In genomic region chr16:86797700-86798099, GRCh38 we compare ENCODE assay signal across 22 cellular contexts.
"Had no signal": no experiment of that assay in that cellular context is flagged by ENCODE, and none has a peak within 500 bp of the region (broad histone marks: within the 10 kb centered on the region; RNA-seq: fewer than 3 reads in every experiment).

No MANE protein-coding gene starts in this region.

- H3K4me1 Mint-ChIP-seq: immature natural killer cell, naive B cell had no signal

- H3K36me3 Mint-ChIP-seq: immature natural killer cell, mesothelial cell of epicardium, naive B cell had no signal

- H3K4me1 ChIP-seq: esophagus muscularis mucosa, foreskin keratinocyte, gastroesophageal sphincter, heart left ventricle, left lung, lower lobe of right lung had no signal

- H3K9me3 ChIP-seq: esophagus muscularis mucosa, gastroesophageal sphincter, heart left ventricle, left lung, lower lobe of right lung, mucosa of descending colon had no signal

- H3K4me3 Mint-ChIP-seq: immature natural killer cell, mesothelial cell of epicardium, naive B cell had no signal

- H3K27ac Mint-ChIP-seq: immature natural killer cell, mesothelial cell of epicardium, naive B cell had no signal

- H3K9me3 Mint-ChIP-seq: immature natural killer cell, mesothelial cell of epicardium had no signal

- H3K27ac ChIP-seq: coronary artery, dorsolateral prefrontal cortex, epithelial cell of prostate, esophagus muscularis mucosa, foreskin keratinocyte, gastroesophageal sphincter, heart left ventricle, hepatocyte, left lung, lower lobe of right lung had no signal

- DNase-seq: dermis blood vessel endothelial cell; dorsolateral prefrontal cortex; effector CD4-positive, alpha-beta T cell; effector memory CD4-positive, alpha-beta T cell; erythroblast; foreskin keratinocyte; heart left ventricle; hypothalamus; immature natural killer cell; left cardiac atrium; left lung; left ventricle myocardium superior; lower lobe of right lung; mesenchymal stem cell; mucosa of descending colon; naive B cell had no signal

- H3K36me3 ChIP-seq: esophagus muscularis mucosa, gastroesophageal sphincter, heart left ventricle, left lung, lower lobe of right lung had no signal

- H3K4me3 ChIP-seq: coronary artery, dorsolateral prefrontal cortex, esophagus muscularis mucosa, gastroesophageal sphincter, heart left ventricle, hepatocyte, left lung, lower lobe of right lung, mucosa of descending colon had no signal
